ENCODE assay signal across 9 cellular contexts in genomic region chr1:218164930-218165686, GRCh38.
A peak's percentile ranks its signal among the peaks of the same experiment; 100 is the strongest.
DNase-seq lines count a peak whose midpoint lies in the region; ATAC-seq, FAIRE-seq and TF ChIP-seq lines count a peak whose summit lies in the region.
"Had no signal": no experiment of that assay in that cellular context is flagged by ENCODE, and none has a peak within 500 bp of the region (broad histone marks: within the 10 kb centered on the region; RNA-seq: fewer than 3 reads in every experiment).

No MANE protein-coding gene starts in this region.

- H3K27ac ChIP-seq in left ventricle myocardium inferior (replicated peaks) (peak overlapping the region; percentile 94), gastrocnemius medialis (peak overlapping the region in 1 of 4 donors; percentile 43)

- H3K9me3 ChIP-seq in BE2C (no peaks in the 10 kb centered on the region), left ventricle myocardium inferior (replicated peaks) (no peaks in the 10 kb centered on the region), gastrocnemius medialis (no peaks in the 10 kb centered on the region)

- in situ Hi-C loops in gastrocnemius medialis (cut with MboI; ENCODE audit: low sequenced_read_pairs in 4 of 4) = no loop called here

- no peak for TF ChIP-seq POLR2A in gastrocnemius medialis (IDR thresholded peaks at IDR 0.05)

- no peak for TF ChIP-seq CTCF in BE2C (IDR thresholded peaks at IDR 0.05; ENCODE audit: low read depth, low read length)
- TF ChIP-seq CTCF in left ventricle myocardium inferior (IDR thresholded peaks at IDR 0.05; ENCODE audit: borderline replicate concordance) = no peak
- TF ChIP-seq CTCF in gastrocnemius medialis (IDR thresholded peaks at IDR 0.05 in 4 of 5, conservative IDR thresholded peaks at IDR 0.05 in 1 of 5) = no peak

- ATAC-seq in GM19372 (IDR thresholded peaks at IDR 0.05; ENCODE audit: low read depth, unreplicated experiment) (peak; percentile 50), gastrocnemius medialis (peak in 1 of 2 donors; percentile 69)

- H3K27me3 ChIP-seq in BE2C (peaks cover 94% of the 10 kb centered on the region), left ventricle myocardium inferior (ENCODE audit: low read depth) (peaks cover 98% of the 10 kb centered on the region), gastrocnemius medialis (peaks cover 66 to 76% (median 73%) of the 10 kb centered on the region in 3 donors)

- FAIRE-seq in HTR-8/SVneo (lab: Jason Lieb, UNC) = no peak
- FAIRE-seq: islet of Langerhans had no signal

- H3K4me3 ChIP-seq in BE2C (ENCODE audit: low read depth, low read length) (peak overlapping the region; percentile 21), left ventricle myocardium inferior (peak overlapping the region; percentile 76), gastrocnemius medialis (peak overlapping the region; percentile 47 to 63 (median 56))

- H3K36me3 ChIP-seq in BE2C = no peaks in the 10 kb centered on the region
- H3K36me3 ChIP-seq in left ventricle myocardium inferior = no peaks in the 10 kb centered on the region
- no peaks in the 10 kb centered on the region for H3K36me3 ChIP-seq in gastrocnemius medialis

- no peaks in the 10 kb centered on the region for H3K4me1 ChIP-seq in BE2C
- H3K4me1 ChIP-seq in left ventricle myocardium inferior = peaks cover 26% of the 10 kb centered on the region
- peaks cover 7 to 10% of the 10 kb centered on the region in 2 donors for H3K4me1 ChIP-seq in gastrocnemius medialis

- intact Hi-C loops in left ventricle myocardium inferior (cut with micrococcal nuclease) (no loop called here), gastrocnemius medialis (cut with DNase I; ENCODE audit: low total_unique reads) (no loop called here)

- DNase-seq in BE2C (peak; percentile 26), HTR-8/SVneo (ENCODE audit: insufficient read length, low spot score) (peak; percentile 14), left ventricle myocardium inferior (peak; percentile 38), gastrocnemius medialis (peak in 1 of 2 donors; percentile 17), GDM1 (lab: John Stamatoyannopoulos, UW) (no peak), NCI-H2107 treated with DMSO at 0.1 percent for 48 hours (lab: John Stamatoyannopoulos, UW; ENCODE audit: unreplicated experiment) (no peak)
- peak; percentile 21 to 29 for DNase-seq in activated T-cell treated with anti-CD3 and anti-CD28 coated beads, Interleukin-2, amount 50 U/mL, for 48 hours

Comparison
In these comparisons a context has a peak if more than half of its experiments do, and no peak if none do; other contexts are left out.
1. DNase-seq: peak in BE2C (single experiment), HTR-8/SVneo (single experiment), activated T-cell treated with anti-CD3 and anti-CD28 coated beads, Interleukin-2, amount 50 U/mL, for 48 hours (2 of 2) and left ventricle myocardium inferior (single experiment); none in GDM1 (single experiment) and NCI-H2107 treated with DMSO at 0.1 percent for 48 hours (single experiment).
2. H3K4me3 ChIP-seq: peak in every context shown above with its lines; median percentile 76 in left ventricle myocardium inferior; 56 in gastrocnemius medialis; 21 in BE2C.